In genomic region chr9:35115680-35116538, GRCh38 we compare ENCODE assay signal across 8 cellular contexts. TPM values are rescaled to one million over a fixed set of nuclear protein-coding genes. Genes with fewer than 3 reads are reported as not detected.
DNase-seq lines count a peak whose midpoint lies in the region; ATAC-seq lines count a peak whose summit lies in the region.

ATOSB (minus strand) TSS chr9:35115862; CDS start chr9:35108274, 7,588 bp downstream.

- peak within 1 kb of the TSS; percentile 82 for H3K27ac ChIP-seq in CD8-positive, alpha-beta memory T cell (ENCODE audit: low read depth, low read length)
- peak within 1 kb of the TSS; percentile 78 for H3K27ac ChIP-seq in effector memory CD4-positive, alpha-beta T cell (ENCODE audit: insufficient read depth, low read length, poor library complexity, severe bottlenecking)

- CTCF ChIA-PET in CD8-positive, alpha-beta memory T cell (lab: Charles Lee) = interaction anchor here (0.9 to 5.2 kb wide), 12 partner anchors 11 to 766 kb away, joined by 3 to 50 read pairs (median 6); partner anchors contain the start of genes FANCG, PIGO, STOML2 and VCP

- peaks cover 41% of the 10 kb centered on the region for H3K4me1 ChIP-seq in CD8-positive, alpha-beta memory T cell (ENCODE audit: insufficient read depth, low read length)
- peaks cover 41% of the 10 kb centered on the region for H3K4me1 ChIP-seq in effector memory CD4-positive, alpha-beta T cell (ENCODE audit: control insufficient read depth, insufficient read depth, low read length, poor library complexity, severe bottlenecking)

- H3K4me3 Mint-ChIP-seq in CD8-positive, alpha-beta memory T cell = peak within 1 kb of the TSS; percentile 86 to 97 (median 89)

- no peaks in the 10 kb centered on the region for H3K9me3 Mint-ChIP-seq in CD8-positive, alpha-beta memory T cell

- peaks cover 0 to 1% of the 10 kb centered on the region in 2 donors for H3K27me3 Mint-ChIP-seq in CD8-positive, alpha-beta memory T cell

- no peaks in the 10 kb centered on the region for H3K27me3 ChIP-seq in CD8-positive, alpha-beta memory T cell (ENCODE audit: insufficient read depth, low read length, poor library complexity, severe bottlenecking)
- no peaks in the 10 kb centered on the region for H3K27me3 ChIP-seq in effector memory CD4-positive, alpha-beta T cell (replicated peaks; ENCODE audit: control insufficient read depth, insufficient read depth, low read length, poor library complexity, severe bottlenecking)

- H3K4me1 Mint-ChIP-seq in CD8-positive, alpha-beta memory T cell = peaks cover 46 to 56% (median 51%) of the 10 kb centered on the region in 3 donors

- POLR2A ChIA-PET in CD8-positive, alpha-beta memory T cell (lab: Charles Lee) = interaction anchor here (0.5 to 1.4 kb wide), 5 partner anchors 13 to 1244 kb away, joined by 3 to 8 read pairs (median 4); partner anchors contain the start of genes FANCG, STOML2 and VCP

- peak within 1 kb of the TSS; percentile 61 for H3K4me3 ChIP-seq in CD8-positive, alpha-beta memory T cell (ENCODE audit: low read length)
- peak within 1 kb of the TSS; percentile 61 for H3K4me3 ChIP-seq in effector memory CD4-positive, alpha-beta T cell (ENCODE audit: insufficient read depth, low read depth, low read length, poor library complexity, severe bottlenecking)

- peak; percentile 89 to 96 (median 94) for DNase-seq in CD8-positive, alpha-beta memory T cell
- DNase-seq in HS-5 (ENCODE audit: low read depth) = peak; percentile 92
- DNase-seq in NK-92 treated with Interleukin-12 subunit alpha and Interleukin-12 subunit beta, amount 100 ng/mL, for 24 hours (lab: John Stamatoyannopoulos, UW) = peak; percentile 83
- peak; percentile 96 for DNase-seq in activated CD8-positive, alpha-beta memory T cell treated with anti-CD3 and anti-CD28 coated beads for 24 hours
- peak; percentile 89 to 94 (median 91) for DNase-seq in effector memory CD4-positive, alpha-beta T cell
- peak; percentile 91 for DNase-seq in medulla oblongata (ENCODE audit: extremely low spot score)
- DNase-seq in stimulated activated CD8-positive, alpha-beta memory T cell treated with anti-CD3 and anti-CD28 coated beads, Interleukin-12 subunit alpha, Interleukin-12 subunit beta, amount 100 ng/mL, for 1 hour (ENCODE audit: low read depth) = peak; percentile 85

- peaks cover 0 to 2% (median 0%) of the 10 kb centered on the region in 3 donors for H3K36me3 Mint-ChIP-seq in CD8-positive, alpha-beta memory T cell

- H3K9me3 ChIP-seq in CD8-positive, alpha-beta memory T cell (ENCODE audit: low read length) = no peaks in the 10 kb centered on the region
- H3K9me3 ChIP-seq in effector memory CD4-positive, alpha-beta T cell (ENCODE audit: control insufficient read depth, low read length) = no peaks in the 10 kb centered on the region

- ATAC-seq in GM19468 (IDR thresholded peaks at IDR 0.05; ENCODE audit: extremely low read depth, unreplicated experiment) = peak; percentile 40

- H3K27ac Mint-ChIP-seq in CD8-positive, alpha-beta memory T cell = peak within 1 kb of the TSS; percentile 92 to 100 (median 96)

- no peaks in the 10 kb centered on the region for H3K36me3 ChIP-seq in CD8-positive, alpha-beta memory T cell (ENCODE audit: insufficient read depth, low read length)
- no peaks in the 10 kb centered on the region for H3K36me3 ChIP-seq in effector memory CD4-positive, alpha-beta T cell (ENCODE audit: control insufficient read depth, insufficient read depth, low read length)

RNA-seq across cellular contexts. Expression of gene ATOSB, which starts in this region (rescaled TPM):
- total RNA-seq in CD8-positive, alpha-beta memory T cell = 1 to 10 TPM; 4.4 to 6.3 TPM
- 6.4 TPM for polyA plus RNA-seq in CD8-positive, alpha-beta memory T cell

Comparison
In these comparisons a context has a peak if more than half of its experiments do, and no peak if none do; other contexts are left out.
1. Peak in every context shown above with its lines: DNase-seq, ATAC-seq, H3K4me3 ChIP-seq and H3K27ac ChIP-seq.